Comparison of ENCODE assay signal across 8 cellular contexts in genomic region chr19:53466726-53467125, GRCh38. TPM values are rescaled to one million over a fixed set of nuclear protein-coding genes. Genes with fewer than 3 reads are reported as not detected.
A peak's percentile ranks its signal among the peaks of the same experiment; 100 is the strongest.
DNase-seq lines count a peak whose midpoint lies in the region; ATAC-seq and TF ChIP-seq lines count a peak whose summit lies in the region.

No MANE protein-coding gene starts in this region.

- H3K4me2 ChIP-seq in osteoblast (ENCODE audit: insufficient read depth, low read length): peak overlapping the region; percentile 94

- intact Hi-C loops in CD4-positive, alpha-beta memory T cell (cut with micrococcal nuclease): loop anchor here (1.0 to 5.0 kb wide), 6 partner anchors 35 to 269 kb away; partner anchors contain the start of genes ZNF525, ZNF761, ZNF765 and ZNF845

- peaks cover 14 to 40% (median 23%) of the 10 kb centered on the region in 4 donors for H3K4me1 Mint-ChIP-seq in CD4-positive, alpha-beta memory T cell

- H3K27ac ChIP-seq in CD4-positive, alpha-beta memory T cell (ENCODE audit: low read depth, low read length): no peak overlapping the region
- no peak overlapping the region for H3K27ac ChIP-seq in osteoblast (ENCODE audit: low read depth, low read length)

- CTCF ChIA-PET in CD4-positive, alpha-beta memory T cell (lab: Charles Lee; ENCODE audit: partially characterized antibody): no interaction called here

- H3K27me3 ChIP-seq in CD4-positive, alpha-beta memory T cell (ENCODE audit: insufficient read depth, low read length): no peaks in the 10 kb centered on the region
- H3K27me3 ChIP-seq in osteoblast (ENCODE audit: insufficient read depth, low read length): peaks cover 3% of the 10 kb centered on the region

- H3K9me3 Mint-ChIP-seq in CD4-positive, alpha-beta memory T cell: peaks cover 3 to 28% (median 22%) of the 10 kb centered on the region in 8 donors

- DNase-seq in CD4-positive, alpha-beta memory T cell: no peak
- DNase-seq in NCI-H2227 treated with DMSO at 0.1 percent for 48 hours (lab: John Stamatoyannopoulos, UW) (peak; percentile 46), epithelial cell of proximal tubule (ENCODE audit: low read depth) (no peak), osteoblast (ENCODE audit: insufficient read length, low spot score, missing footprints) (peak; percentile 60), NCI-H1436 treated with DMSO at 0.1 percent for 48 hours (lab: John Stamatoyannopoulos, UW) (no peak)
- DNase-seq in activated naive CD4-positive, alpha-beta T cell treated with anti-CD3 and anti-CD28 coated beads, Interleukin-2, amount 50 U/mL, for 16 hours: no peak

- H2AFZ ChIP-seq in osteoblast (ENCODE audit: low read length): no peak overlapping the region

- H3K4me3 ChIP-seq in CD4-positive, alpha-beta memory T cell (ENCODE audit: low read length in 2 of 2): no peak overlapping the region
- H3K4me3 ChIP-seq in epithelial cell of proximal tubule (ENCODE audit: low read depth, low read length) (peak overlapping the region; percentile 79), osteoblast (ENCODE audit: insufficient read depth, low read length) (peak overlapping the region; percentile 94)

- peaks cover 8 to 10% of the 10 kb centered on the region in 2 donors for H3K27me3 Mint-ChIP-seq in CD4-positive, alpha-beta memory T cell

- H3K4me1 ChIP-seq in CD4-positive, alpha-beta memory T cell (ENCODE audit: insufficient read depth, low read length): peaks cover 13% of the 10 kb centered on the region
- H3K4me1 ChIP-seq in osteoblast (ENCODE audit: insufficient read depth, low read length): peaks cover 3% of the 10 kb centered on the region

- no peaks in the 10 kb centered on the region for H4K20me1 ChIP-seq in osteoblast (ENCODE audit: insufficient read depth, low read length)

- no peaks in the 10 kb centered on the region for H3K36me3 ChIP-seq in CD4-positive, alpha-beta memory T cell (ENCODE audit: insufficient read depth, low read length)
- H3K36me3 ChIP-seq in osteoblast (ENCODE audit: insufficient read depth, low read length): no peaks in the 10 kb centered on the region

- H3K36me3 Mint-ChIP-seq in CD4-positive, alpha-beta memory T cell: peaks cover 25 to 27% of the 10 kb centered on the region in 2 donors

- H3K9me3 ChIP-seq in CD4-positive, alpha-beta memory T cell (ENCODE audit: control insufficient read depth in 1 of 2, low read length in 2 of 2): peaks cover 0 to 8% of the 10 kb centered on the region in 2 donors
- H3K9me3 ChIP-seq in osteoblast (ENCODE audit: low read depth, low read length): no peaks in the 10 kb centered on the region

- peak overlapping the region; percentile 89 to 96 (median 93) for H3K4me3 Mint-ChIP-seq in CD4-positive, alpha-beta memory T cell

- H3K27ac Mint-ChIP-seq in CD4-positive, alpha-beta memory T cell: peak overlapping the region in 2 of 7 donors; percentile 46

- no peaks in the 10 kb centered on the region for H3K79me2 ChIP-seq in osteoblast (ENCODE audit: insufficient read depth, low read length)

- peak; percentile 8 for TF ChIP-seq CTCF in epithelial cell of proximal tubule (conservative IDR thresholded peaks at IDR 0.05; ENCODE audit: low read depth, low read length)
- TF ChIP-seq CTCF in osteoblast (IDR thresholded peaks at IDR 0.05; ENCODE audit: extremely low read depth, low read depth, low read length): no peak

- ATAC-seq in HG03439 (IDR thresholded peaks at IDR 0.05; ENCODE audit: unreplicated experiment): no peak
- ATAC-seq in GM21825 (IDR thresholded peaks at IDR 0.05; ENCODE audit: unreplicated experiment): no peak

- POLR2A ChIA-PET in CD4-positive, alpha-beta memory T cell (lab: Charles Lee; ENCODE audit: partially characterized antibody): no interaction called here

RNA-seq across cellular contexts. Expression of gene ZNF813, which starts 0.8 kb away (rescaled TPM):
- total RNA-seq in CD4-positive, alpha-beta memory T cell: 10 to 100 TPM in 1 of 2 experiments, 1 to 10 TPM in 1; 9.4 to 10.1 TPM
- 1 to 10 TPM in 1 of 2 donors, under 1 TPM in 1; 0.86 to 5.9 TPM for polyA plus RNA-seq in CD4-positive, alpha-beta memory T cell
- total RNA-seq in epithelial cell of proximal tubule: 2.6 and 4.6 TPM in 2 replicates
- total RNA-seq in osteoblast: 3.6 and 4.4 TPM in 2 replicates

RNA-seq across cellular contexts. Expression of gene ZNF761, which starts 34.9 kb away (rescaled TPM):
- total RNA-seq in CD4-positive, alpha-beta memory T cell: 10 to 100 TPM; 18.3 to 20.2 TPM
- polyA plus RNA-seq in CD4-positive, alpha-beta memory T cell: 10 to 100 TPM; 11.2 to 11.4 TPM
- total RNA-seq in epithelial cell of proximal tubule: 4.4 and 6.1 TPM in 2 replicates
- 13.0 and 16.5 TPM in 2 replicates for total RNA-seq in osteoblast

Comparison
In these comparisons a context has a peak if more than half of its experiments do, and no peak if none do; other contexts are left out.
1. DNase-seq: peak in NCI-H2227 treated with DMSO at 0.1 percent for 48 hours (single experiment) and osteoblast (single experiment); none in CD4-positive, alpha-beta memory T cell (0 of 5), epithelial cell of proximal tubule (single experiment), NCI-H1436 treated with DMSO at 0.1 percent for 48 hours (single experiment) and activated naive CD4-positive, alpha-beta T cell treated with anti-CD3 and anti-CD28 coated beads, Interleukin-2, amount 50 U/mL, for 16 hours (single experiment).
2. H3K4me3 ChIP-seq: peak in epithelial cell of proximal tubule (single experiment) and osteoblast (single experiment); none in CD4-positive, alpha-beta memory T cell (0 of 2).